ENCODE assay signal across 1 cellular context in the genomic region with DNA sequence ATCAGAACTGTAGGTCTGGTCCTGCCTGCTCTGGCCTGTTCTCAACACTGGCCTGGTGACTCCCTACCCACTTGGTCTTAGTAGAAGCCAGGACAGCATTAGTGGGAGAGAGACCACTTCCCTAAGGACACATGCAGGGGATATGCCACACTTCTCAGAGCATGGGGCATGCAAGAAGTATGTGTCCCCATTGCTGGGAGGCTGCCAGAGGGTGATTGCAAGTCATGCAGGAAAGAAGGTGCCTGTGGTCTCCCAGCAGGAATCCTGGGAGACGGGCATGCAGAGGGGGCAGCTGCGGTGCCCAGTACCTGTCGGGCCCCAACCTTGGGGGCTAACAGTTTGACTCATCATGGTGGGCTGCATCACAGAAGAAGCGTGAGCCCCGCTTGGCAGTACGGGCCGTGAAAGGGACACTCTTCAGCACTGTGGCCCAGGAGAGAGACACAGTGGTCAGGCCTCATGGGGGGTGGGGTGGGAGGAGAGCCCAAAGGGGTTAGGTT.
TF ChIP-seq lines count a peak whose summit lies in the region.

No MANE protein-coding gene starts in this region.

TF ChIP-seq in HepG2, 621 proteins besides CTCF, POLR2A, EP300 and RAD21:
- TF ChIP-seq FLYWCH1 (CRISPR knock-in tag; IDR thresholded peaks at IDR 0.05) (no peak), REPIN1 (CRISPR knock-in tag; IDR thresholded peaks at IDR 0.05; ENCODE audit: borderline replicate concordance, low read depth) (no peak), ZSCAN12 (CRISPR knock-in tag; IDR thresholded peaks at IDR 0.05) (no peak), BHLHE40 (IDR thresholded peaks at IDR 0.05; ENCODE audit: low read length) (no peak), KDM1A (CRISPR knock-in tag; IDR thresholded peaks at IDR 0.05) (no peak), HNRNPL (IDR thresholded peaks at IDR 0.05; ENCODE audit: low read depth, low read length) (no peak), TCF7L2 (IDR thresholded peaks at IDR 0.05; ENCODE audit: low read depth, low read length) (no peak), ZNF777 (CRISPR knock-in tag; IDR thresholded peaks at IDR 0.05) (no peak), BORCS8-MEF2B (CRISPR knock-in tag; IDR thresholded peaks at IDR 0.05) (no peak), PAWR (CRISPR knock-in tag; IDR thresholded peaks at IDR 0.05; ENCODE audit: borderline replicate concordance) (no peak), AGO2 (optimal IDR thresholded peaks at IDR 0.05; ENCODE audit: low read depth, low read length) (no peak), SIN3B (IDR thresholded peaks at IDR 0.05; ENCODE audit: low read length) (no peak), BRD4 (CRISPR knock-in tag; IDR thresholded peaks at IDR 0.05) (no peak), ZNF468 (CRISPR knock-in tag; IDR thresholded peaks at IDR 0.05) (no peak), ZNF552 (CRISPR knock-in tag; IDR thresholded peaks at IDR 0.05; ENCODE audit: borderline replicate concordance) (no peak)
- TF ChIP-seq, protein P1, sequence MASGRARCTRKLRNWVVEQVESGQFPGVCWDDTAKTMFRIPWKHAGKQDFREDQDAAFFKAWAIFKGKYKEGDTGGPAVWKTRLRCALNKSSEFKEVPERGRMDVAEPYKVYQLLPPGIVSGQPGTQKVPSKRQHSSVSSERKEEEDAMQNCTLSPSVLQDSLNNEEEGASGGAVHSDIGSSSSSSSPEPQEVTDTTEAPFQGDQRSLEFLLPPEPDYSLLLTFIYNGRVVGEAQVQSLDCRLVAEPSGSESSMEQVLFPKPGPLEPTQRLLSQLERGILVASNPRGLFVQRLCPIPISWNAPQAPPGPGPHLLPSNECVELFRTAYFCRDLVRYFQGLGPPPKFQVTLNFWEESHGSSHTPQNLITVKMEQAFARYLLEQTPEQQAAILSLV (CRISPR knock-in tag; IDR thresholded peaks at IDR 0.05; ENCODE audit: borderline replicate concordance): no peak
- TF ChIP-seq, protein P2, sequence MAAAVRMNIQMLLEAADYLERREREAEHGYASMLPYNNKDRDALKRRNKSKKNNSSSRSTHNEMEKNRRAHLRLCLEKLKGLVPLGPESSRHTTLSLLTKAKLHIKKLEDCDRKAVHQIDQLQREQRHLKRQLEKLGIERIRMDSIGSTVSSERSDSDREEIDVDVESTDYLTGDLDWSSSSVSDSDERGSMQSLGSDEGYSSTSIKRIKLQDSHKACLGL (CRISPR knock-in tag; IDR thresholded peaks at IDR 0.05): no peak
- TF ChIP-seq, protein P3, sequence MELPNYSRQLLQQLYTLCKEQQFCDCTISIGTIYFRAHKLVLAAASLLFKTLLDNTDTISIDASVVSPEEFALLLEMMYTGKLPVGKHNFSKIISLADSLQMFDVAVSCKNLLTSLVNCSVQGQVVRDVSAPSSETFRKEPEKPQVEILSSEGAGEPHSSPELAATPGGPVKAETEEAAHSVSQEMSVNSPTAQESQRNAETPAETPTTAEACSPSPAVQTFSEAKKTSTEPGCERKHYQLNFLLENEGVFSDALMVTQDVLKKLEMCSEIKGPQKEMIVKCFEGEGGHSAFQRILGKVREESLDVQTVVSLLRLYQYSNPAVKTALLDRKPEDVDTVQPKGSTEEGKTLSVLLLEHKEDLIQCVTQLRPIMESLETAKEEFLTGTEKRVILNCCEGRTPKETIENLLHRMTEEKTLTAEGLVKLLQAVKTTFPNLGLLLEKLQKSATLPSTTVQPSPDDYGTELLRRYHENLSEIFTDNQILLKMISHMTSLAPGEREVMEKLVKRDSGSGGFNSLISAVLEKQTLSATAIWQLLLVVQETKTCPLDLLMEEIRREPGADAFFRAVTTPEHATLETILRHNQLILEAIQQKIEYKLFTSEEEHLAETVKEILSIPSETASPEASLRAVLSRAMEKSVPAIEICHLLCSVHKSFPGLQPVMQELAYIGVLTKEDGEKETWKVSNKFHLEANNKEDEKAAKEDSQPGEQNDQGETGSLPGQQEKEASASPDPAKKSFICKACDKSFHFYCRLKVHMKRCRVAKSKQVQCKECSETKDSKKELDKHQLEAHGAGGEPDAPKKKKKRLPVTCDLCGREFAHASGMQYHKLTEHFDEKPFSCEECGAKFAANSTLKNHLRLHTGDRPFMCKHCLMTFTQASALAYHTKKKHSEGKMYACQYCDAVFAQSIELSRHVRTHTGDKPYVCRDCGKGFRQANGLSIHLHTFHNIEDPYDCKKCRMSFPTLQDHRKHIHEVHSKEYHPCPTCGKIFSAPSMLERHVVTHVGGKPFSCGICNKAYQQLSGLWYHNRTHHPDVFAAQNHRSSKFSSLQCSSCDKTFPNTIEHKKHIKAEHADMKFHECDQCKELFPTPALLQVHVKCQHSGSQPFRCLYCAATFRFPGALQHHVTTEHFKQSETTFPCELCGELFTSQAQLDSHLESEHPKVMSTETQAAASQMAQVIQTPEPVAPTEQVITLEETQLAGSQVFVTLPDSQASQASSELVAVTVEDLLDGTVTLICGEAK (IDR thresholded peaks at IDR 0.05): no peak
- TF ChIP-seq, protein P3 (CRISPR knock-in tag; IDR thresholded peaks at IDR 0.05): no peak
- TF ChIP-seq, protein P4, sequence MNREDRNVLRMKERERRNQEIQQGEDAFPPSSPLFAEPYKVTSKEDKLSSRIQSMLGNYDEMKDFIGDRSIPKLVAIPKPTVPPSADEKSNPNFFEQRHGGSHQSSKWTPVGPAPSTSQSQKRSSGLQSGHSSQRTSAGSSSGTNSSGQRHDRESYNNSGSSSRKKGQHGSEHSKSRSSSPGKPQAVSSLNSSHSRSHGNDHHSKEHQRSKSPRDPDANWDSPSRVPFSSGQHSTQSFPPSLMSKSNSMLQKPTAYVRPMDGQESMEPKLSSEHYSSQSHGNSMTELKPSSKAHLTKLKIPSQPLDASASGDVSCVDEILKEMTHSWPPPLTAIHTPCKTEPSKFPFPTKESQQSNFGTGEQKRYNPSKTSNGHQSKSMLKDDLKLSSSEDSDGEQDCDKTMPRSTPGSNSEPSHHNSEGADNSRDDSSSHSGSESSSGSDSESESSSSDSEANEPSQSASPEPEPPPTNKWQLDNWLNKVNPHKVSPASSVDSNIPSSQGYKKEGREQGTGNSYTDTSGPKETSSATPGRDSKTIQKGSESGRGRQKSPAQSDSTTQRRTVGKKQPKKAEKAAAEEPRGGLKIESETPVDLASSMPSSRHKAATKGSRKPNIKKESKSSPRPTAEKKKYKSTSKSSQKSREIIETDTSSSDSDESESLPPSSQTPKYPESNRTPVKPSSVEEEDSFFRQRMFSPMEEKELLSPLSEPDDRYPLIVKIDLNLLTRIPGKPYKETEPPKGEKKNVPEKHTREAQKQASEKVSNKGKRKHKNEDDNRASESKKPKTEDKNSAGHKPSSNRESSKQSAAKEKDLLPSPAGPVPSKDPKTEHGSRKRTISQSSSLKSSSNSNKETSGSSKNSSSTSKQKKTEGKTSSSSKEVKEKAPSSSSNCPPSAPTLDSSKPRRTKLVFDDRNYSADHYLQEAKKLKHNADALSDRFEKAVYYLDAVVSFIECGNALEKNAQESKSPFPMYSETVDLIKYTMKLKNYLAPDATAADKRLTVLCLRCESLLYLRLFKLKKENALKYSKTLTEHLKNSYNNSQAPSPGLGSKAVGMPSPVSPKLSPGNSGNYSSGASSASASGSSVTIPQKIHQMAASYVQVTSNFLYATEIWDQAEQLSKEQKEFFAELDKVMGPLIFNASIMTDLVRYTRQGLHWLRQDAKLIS (CRISPR knock-in tag; IDR thresholded peaks at IDR 0.05): no peak
- TF ChIP-seq, protein P5, sequence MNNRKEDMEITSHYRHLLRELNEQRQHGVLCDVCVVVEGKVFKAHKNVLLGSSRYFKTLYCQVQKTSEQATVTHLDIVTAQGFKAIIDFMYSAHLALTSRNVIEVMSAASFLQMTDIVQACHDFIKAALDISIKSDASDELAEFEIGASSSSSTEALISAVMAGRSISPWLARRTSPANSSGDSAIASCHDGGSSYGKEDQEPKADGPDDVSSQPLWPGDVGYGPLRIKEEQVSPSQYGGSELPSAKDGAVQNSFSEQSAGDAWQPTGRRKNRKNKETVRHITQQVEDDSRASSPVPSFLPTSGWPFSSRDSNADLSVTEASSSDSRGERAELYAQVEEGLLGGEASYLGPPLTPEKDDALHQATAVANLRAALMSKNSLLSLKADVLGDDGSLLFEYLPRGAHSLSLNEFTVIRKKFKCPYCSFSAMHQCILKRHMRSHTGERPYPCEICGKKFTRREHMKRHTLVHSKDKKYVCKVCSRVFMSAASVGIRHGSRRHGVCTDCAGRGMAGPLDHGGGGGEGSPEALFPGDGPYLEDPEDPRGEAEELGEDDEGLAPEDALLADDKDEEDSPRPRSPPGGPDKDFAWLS (CRISPR knock-in tag; IDR thresholded peaks at IDR 0.05; ENCODE audit: borderline replicate concordance): no peak
TF ChIP-seq in HepG2: peak in this region for 0.
